ENCODE assay signal across 10 cellular contexts in genomic region chr5:14331377-14331776, GRCh38.
A peak's percentile ranks its signal among the peaks of the same experiment; 100 is the strongest.
DNase-seq lines count a peak whose midpoint lies in the region; ATAC-seq and TF ChIP-seq lines count a peak whose summit lies in the region.
"Had no signal": no experiment of that assay in that cellular context is flagged by ENCODE, and none has a peak within 500 bp of the region (broad histone marks: within the 10 kb centered on the region; RNA-seq: fewer than 3 reads in every experiment).

No MANE protein-coding gene starts in this region.

- H3K4me1 Mint-ChIP-seq in activated B cell treated with CpG ODN at 0.5 μM for 24 hours, result peaks cover 57% of the 10 kb centered on the region

- no peak for TF ChIP-seq CTCF in activated B cell treated with CpG ODN at 0.5 μM for 24 hours (IDR thresholded peaks at IDR 0.05)

- POLR2A ChIA-PET in activated B cell treated with CpG ODN at 0.5 μM for 24 hours (lab: Charles Lee), result interaction anchor here (1.2 kb wide), 1 partner anchor 44 kb away, joined by 3 read pairs; no protein-coding TSS in a partner anchor

- CTCF ChIA-PET in activated B cell treated with CpG ODN at 0.5 μM for 24 hours (lab: Charles Lee), result interaction anchor here (1.4 kb wide), 1 partner anchor 317 kb away, joined by 5 read pairs; no protein-coding TSS in a partner anchor

- peak; percentile 17 to 44 for DNase-seq in AML-193 (lab: John Stamatoyannopoulos, UW)
- no peak for DNase-seq in activated B cell treated with CpG ODN at 0.5 μM for 24 hours
- no peak for DNase-seq in effector CD8-positive, alpha-beta T cell (lab: John Stamatoyannopoulos, UW)
- DNase-seq in AG08396 (ENCODE audit: low spot score), result no peak
- no peak for DNase-seq in cerebellar cortex (ENCODE audit: low spot score)
- no peak for DNase-seq in NCI-H1417 (lab: John Stamatoyannopoulos, UW)
- DNase-seq: activated effector memory CD4-positive, alpha-beta T cell treated with Interleukin-2 at 50 U/mL for 16 hours; SHP77 treated with DMSO at 0.1 percent for 48 hours had no signal

- no peaks in the 10 kb centered on the region for H3K27me3 Mint-ChIP-seq in activated B cell treated with CpG ODN at 0.5 μM for 24 hours

- H3K27ac Mint-ChIP-seq in activated B cell treated with CpG ODN at 0.5 μM for 24 hours, result peak overlapping the region; percentile 89

- no peaks in the 10 kb centered on the region for H3K9me3 Mint-ChIP-seq in activated B cell treated with CpG ODN at 0.5 μM for 24 hours

- intact Hi-C loops in activated B cell treated with CpG ODN at 0.5 μM for 24 hours (cut with micrococcal nuclease), result loop anchor here (1.0 to 2.0 kb wide), 3 partner anchors 11 to 189 kb away; no protein-coding TSS in a partner anchor

- peak overlapping the region; percentile 74 for H3K4me3 Mint-ChIP-seq in activated B cell treated with CpG ODN at 0.5 μM for 24 hours

- peaks cover 60% of the 10 kb centered on the region for H3K36me3 Mint-ChIP-seq in activated B cell treated with CpG ODN at 0.5 μM for 24 hours (ENCODE audit: low read depth)

- ATAC-seq in GM19035 (IDR thresholded peaks at IDR 0.05; ENCODE audit: unreplicated experiment) (peak; percentile 62), HG03159 (IDR thresholded peaks at IDR 0.05; ENCODE audit: unreplicated experiment) (peak; percentile 57), activated B cell treated with CpG ODN at 0.5 μM for 24 hours (ENCODE audit: low read depth) (peak; percentile 92)

Comparison
In these comparisons a context has a peak if more than half of its experiments do, and no peak if none do; other contexts are left out.
1. DNase-seq: peak in AML-193 (2 of 2); none in activated B cell treated with CpG ODN at 0.5 μM for 24 hours (single experiment), effector CD8-positive, alpha-beta T cell (single experiment), AG08396 (single experiment), cerebellar cortex (single experiment) and NCI-H1417 (0 of 3).
2. Peak in every context shown above with its lines, with median percentiles within 50 percentile points of each other: ATAC-seq.